Comparison of ENCODE assay signal across 15 cellular contexts in the genomic region with DNA sequence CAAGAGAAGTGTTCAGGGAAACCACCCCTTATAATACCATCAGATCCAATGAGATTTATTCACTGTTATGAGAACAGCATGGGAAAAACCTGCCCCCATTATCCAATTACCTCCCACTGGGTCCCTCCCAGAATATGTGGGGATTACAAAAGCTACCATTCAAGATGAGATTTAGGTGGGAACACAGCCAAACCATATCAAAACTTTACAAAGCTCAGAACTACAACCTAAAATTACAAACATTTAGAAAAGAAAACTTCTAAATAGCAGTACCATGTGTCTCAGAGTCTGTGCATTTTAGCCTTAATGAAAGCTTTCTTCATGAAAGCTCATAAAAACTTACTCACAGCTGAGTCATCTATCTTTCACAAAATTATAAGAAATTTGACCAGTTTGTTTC.
A peak's percentile ranks its signal among the peaks of the same experiment; 100 is the strongest.
DNase-seq lines count a peak whose midpoint lies in the region; FAIRE-seq and TF ChIP-seq lines count a peak whose summit lies in the region.
"Had no signal": no experiment of that assay in that cellular context is flagged by ENCODE, and none has a peak within 500 bp of the region (broad histone marks: within the 10 kb centered on the region; RNA-seq: fewer than 3 reads in every experiment).

No MANE protein-coding gene starts in this region.

- no peak overlapping the region for H3K4me3 ChIP-seq in bronchial epithelial cell (ENCODE audit: low read depth, low read length)
- no peak overlapping the region for H3K4me3 ChIP-seq in H7 (ENCODE audit: insufficient read depth, low read depth, low read length)
- H3K4me3 ChIP-seq: ascending aorta, lung had no signal

- H3K27me3 ChIP-seq in bronchial epithelial cell (ENCODE audit: control insufficient read depth, insufficient read depth, low read length): no peaks in the 10 kb centered on the region
- H3K27me3 ChIP-seq in H7 (ENCODE audit: control insufficient read depth, insufficient read depth, low read length): no peaks in the 10 kb centered on the region
- H3K27me3 ChIP-seq: ascending aorta had no signal

- TF ChIP-seq CTCF in bronchial epithelial cell (IDR thresholded peaks at IDR 0.05; ENCODE audit: insufficient read depth, low read length, severe bottlenecking) (no peak), glutamatergic neuron (IDR thresholded peaks at IDR 0.05; ENCODE audit: partially characterized antibody, unreplicated experiment) (no peak)

- H3K27ac Mint-ChIP-seq in glutamatergic neuron (ENCODE audit: unreplicated experiment): no peak overlapping the region
- H3K27ac Mint-ChIP-seq: activated CD4-positive, alpha-beta T cell treated with anti-CD3 and anti-CD28 coated beads, Interleukin-2, amount 10 ng/mL, durations not matched to agents 24 days and 14 days; naive thymus-derived CD4-positive, alpha-beta T cell had no signal

- H3K27me3 Mint-ChIP-seq in glutamatergic neuron (ENCODE audit: unreplicated experiment): no peaks in the 10 kb centered on the region
- H3K27me3 Mint-ChIP-seq: activated CD4-positive, alpha-beta T cell treated with anti-CD3 and anti-CD28 coated beads, Interleukin-2, amount 10 ng/mL, durations not matched to agents 24 days and 14 days; naive thymus-derived CD4-positive, alpha-beta T cell had no signal

- FAIRE-seq in bronchial epithelial cell (lab: Jason Lieb, UNC): no peak
- FAIRE-seq: keratinocyte had no signal

- H3K4me1 Mint-ChIP-seq in glutamatergic neuron (ENCODE audit: low read depth, unreplicated experiment): no peaks in the 10 kb centered on the region
- H3K4me1 Mint-ChIP-seq: activated CD4-positive, alpha-beta T cell treated with anti-CD3 and anti-CD28 coated beads, Interleukin-2, amount 10 ng/mL, durations not matched to agents 24 days and 14 days; naive thymus-derived CD4-positive, alpha-beta T cell had no signal

- H3K36me3 ChIP-seq in bronchial epithelial cell (ENCODE audit: control insufficient read depth, insufficient read depth, low read length) (no peaks in the 10 kb centered on the region), H7 (replicated peaks; ENCODE audit: control insufficient read depth, insufficient read depth, low read length) (no peaks in the 10 kb centered on the region)
- H3K36me3 ChIP-seq: ascending aorta had no signal

- no peaks in the 10 kb centered on the region for H3K9me3 Mint-ChIP-seq in glutamatergic neuron (ENCODE audit: unreplicated experiment)
- H3K9me3 Mint-ChIP-seq: activated CD4-positive, alpha-beta T cell treated with anti-CD3 and anti-CD28 coated beads, Interleukin-2, amount 10 ng/mL, durations not matched to agents 24 days and 14 days had no signal

- DNase-seq in EH (ENCODE audit: low read depth) (peak; percentile 74), RKO (ENCODE audit: low spot score) (peak; percentile 55), bronchial epithelial cell (ENCODE audit: low read depth) (peak; percentile 2), myocyte (ENCODE audit: low read depth) (peak; percentile 17), glutamatergic neuron (no peak), NCI-H1436 treated with DMSO at 0.1 percent for 48 hours (lab: John Stamatoyannopoulos, UW) (no peak), H7 (no peak), activated gamma-delta T cell (lab: John Stamatoyannopoulos, UW) (no peak)
- DNase-seq: activated CD4-positive, alpha-beta T cell treated with anti-CD3 and anti-CD28 coated beads, Interleukin-2, amount 10 ng/mL, durations not matched to agents 24 days and 14 days; COR-L47; naive thymus-derived CD4-positive, alpha-beta T cell; NCI-H146 had no signal

- H3K4me3 Mint-ChIP-seq in glutamatergic neuron (ENCODE audit: unreplicated experiment): no peak overlapping the region
- H3K4me3 Mint-ChIP-seq: activated CD4-positive, alpha-beta T cell treated with anti-CD3 and anti-CD28 coated beads, Interleukin-2, amount 10 ng/mL, durations not matched to agents 24 days and 14 days; naive thymus-derived CD4-positive, alpha-beta T cell had no signal

- no peaks in the 10 kb centered on the region for H3K36me3 Mint-ChIP-seq in glutamatergic neuron (ENCODE audit: unreplicated experiment)
- H3K36me3 Mint-ChIP-seq: naive thymus-derived CD4-positive, alpha-beta T cell had no signal

Comparison
In these comparisons a context has a peak if more than half of its experiments do, and no peak if none do; other contexts are left out.
1. DNase-seq: peak in EH (single experiment), RKO (single experiment), bronchial epithelial cell (single experiment) and myocyte (single experiment); none in glutamatergic neuron (single experiment), NCI-H1436 treated with DMSO at 0.1 percent for 48 hours (single experiment), H7 (single experiment) and activated gamma-delta T cell (single experiment).